Comparison of ENCODE assay signal across 18 cellular contexts in the genomic region with DNA sequence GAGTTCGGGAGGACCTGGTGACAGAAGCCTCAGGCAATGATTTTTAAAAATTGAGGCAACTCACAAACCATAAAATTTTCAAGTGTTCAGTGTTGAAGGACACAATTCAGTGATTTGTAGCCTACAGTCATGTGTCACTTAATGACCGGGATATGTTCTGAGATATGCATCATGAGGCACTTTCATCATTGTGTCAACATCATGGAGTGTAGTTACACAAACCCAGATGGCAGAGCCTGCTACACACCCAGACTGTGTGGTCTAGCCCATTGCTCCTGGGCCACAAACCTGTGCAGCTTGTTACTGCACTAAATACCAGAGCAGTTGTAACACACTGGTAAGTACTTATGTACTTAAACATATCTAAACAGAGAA. TPM values are rescaled to one million over a fixed set of nuclear protein-coding genes. Genes with fewer than 3 reads are reported as not detected.
DNase-seq lines count a peak whose midpoint lies in the region; ATAC-seq, FAIRE-seq and TF ChIP-seq lines count a peak whose summit lies in the region.
"Had no signal": no experiment of that assay in that cellular context is flagged by ENCODE, and none has a peak within 500 bp of the region (broad histone marks: within the 10 kb centered on the region; RNA-seq: fewer than 3 reads in every experiment).

No MANE protein-coding gene starts in this region.

- DNase-seq in HepG2 (ENCODE audit: low spot score) = peak; percentile 48
- no peak for DNase-seq in right lobe of liver
- DNase-seq in left colon = peak; percentile 77 to 88
- DNase-seq in upper lobe of right lung = peak; percentile 72
- no peak for DNase-seq in activated T-cell treated with anti-CD3 and anti-CD28 coated beads, Interleukin-2, amount 50 U/mL, for 72 hours
- DNase-seq in ascending aorta (ENCODE audit: low spot score in 2 of 2) = no peak
- DNase-seq: activated CD4-positive, alpha-beta T cell treated with anti-CD3 and anti-CD28 coated beads, Interleukin-2, amount 10 ng/mL, durations not matched to agents 7 days and 5 days; effector memory CD8-positive, alpha-beta T cell; heart right ventricle; stimulated activated CD4-positive, alpha-beta T cell treated with anti-CD3 and anti-CD28 coated beads, Interleukin-2, amount 100 ng/mL, for 24 hours had no signal

- H3K4me3 ChIP-seq in HepG2 (replicated peaks in 1 of 3; ENCODE audit: insufficient read depth in 1 of 3, low read depth in 2 of 3, low read length in 3 of 3) (no peak overlapping the region), right lobe of liver (no peak overlapping the region), upper lobe of right lung (no peak overlapping the region), ascending aorta (no peak overlapping the region)
- H3K4me3 ChIP-seq: GM23338, heart right ventricle, pancreas had no signal

- no TSS peak for BruUV-seq in HepG2 (replicated peaks; lab: Mats Ljungman, UMichigan)

- intact Hi-C loops in HepG2 (cut with micrococcal nuclease; ENCODE audit: unreplicated experiment) (no loop called here), right lobe of liver (cut with DNase I) (no loop called here), left colon (cut with DNase I, micrococcal nuclease) (no loop called here), upper lobe of right lung (cut with DNase I) (no loop called here), ascending aorta (cut with DNase I) (no loop called here)

- no peak overlapping the region for H2AFZ ChIP-seq in HepG2 (ENCODE audit: low read length)

- H3K9ac ChIP-seq in HepG2 (ENCODE audit: insufficient read depth, low read depth, low read length) = no peak overlapping the region

- no peaks in the 10 kb centered on the region for H3K79me2 ChIP-seq in HepG2 (ENCODE audit: insufficient read depth, low read length)

- TF ChIP-seq EP300 in HepG2 (IDR thresholded peaks at IDR 0.05; ENCODE audit: low read depth in 2 of 2, low read length in 2 of 2) (no peak), HepG2 (CRISPR knock-in tag; IDR thresholded peaks at IDR 0.05; ENCODE audit: borderline replicate concordance) (no peak)

- TF ChIP-seq POLR2A in HepG2 (IDR thresholded peaks at IDR 0.05; ENCODE audit: insufficient read depth in 1 of 2, low read depth in 2 of 2, low read length in 2 of 2) = no peak
- TF ChIP-seq POLR2A in right lobe of liver (IDR thresholded peaks at IDR 0.05) = no peak

- POLR2A ChIA-PET in HepG2 (lab: Yijun Ruan, JAX) = interaction anchor here (1.2 kb wide), 1 partner anchor 30 kb away, joined by 3 read pairs; a partner anchor contains a TSS

- H3K4me1 ChIP-seq in HepG2 (ENCODE audit: insufficient read depth, low read length) = peaks cover 19% of the 10 kb centered on the region
- no peaks in the 10 kb centered on the region for H3K4me1 ChIP-seq in right lobe of liver
- H3K4me1 ChIP-seq in upper lobe of right lung = no peaks in the 10 kb centered on the region
- H3K4me1 ChIP-seq in ascending aorta = no peaks in the 10 kb centered on the region
- H3K4me1 ChIP-seq: pancreas had no signal

- H3K9me3 Mint-ChIP-seq in activated T-cell treated with anti-CD3 and anti-CD28 coated beads, Interleukin-2, amount 50 U/mL, for 72 hours = peaks cover 3 to 9% of the 10 kb centered on the region in 2 donors
- H3K9me3 Mint-ChIP-seq: activated CD4-positive, alpha-beta T cell treated with anti-CD3 and anti-CD28 coated beads, Interleukin-2, amount 10 ng/mL, durations not matched to agents 7 days and 5 days had no signal

- WGBS in HepG2 (ENCODE audit: low lambda C conversion rate) = 0% methylated on average over 2 of the region's 2 CpGs
- 33% methylated on average over 2 of the region's 2 CpGs for WGBS in right lobe of liver (ENCODE audit: insufficient coverage, low coverage, low lambda C conversion rate, missing lambda C conversion rate)

- H3K27me3 Mint-ChIP-seq in activated T-cell treated with anti-CD3 and anti-CD28 coated beads, Interleukin-2, amount 50 U/mL, for 72 hours (ENCODE audit: low read depth) = peaks cover 14% of the 10 kb centered on the region

- H3K27ac Mint-ChIP-seq in activated T-cell treated with anti-CD3 and anti-CD28 coated beads, Interleukin-2, amount 50 U/mL, for 72 hours = no peak overlapping the region
- H3K27ac Mint-ChIP-seq: activated CD4-positive, alpha-beta T cell treated with anti-CD3 and anti-CD28 coated beads, Interleukin-2, amount 10 ng/mL, durations not matched to agents 7 days and 5 days; effector memory CD8-positive, alpha-beta T cell; GM23338; memory B cell; stimulated activated effector memory CD8-positive, alpha-beta T cell treated with anti-CD3 and anti-CD28 coated beads, Interleukin-12 subunit alpha, Interleukin-12 subunit beta, amount 100 ng/mL, for 72 hours; T-helper 1 cell treated with Interleukin-12 subunit alpha and Interleukin-12 subunit beta and Interleukin-4 antibody, amounts not matched to agents 30 μg/mL and 1 μg/mL, for 36 hours had no signal

- no peaks in the 10 kb centered on the region for H3K4me1 Mint-ChIP-seq in activated T-cell treated with anti-CD3 and anti-CD28 coated beads, Interleukin-2, amount 50 U/mL, for 72 hours (ENCODE audit: low read depth)
- H3K4me1 Mint-ChIP-seq: activated CD4-positive, alpha-beta T cell treated with anti-CD3 and anti-CD28 coated beads, Interleukin-2, amount 10 ng/mL, durations not matched to agents 7 days and 5 days; GM23338; memory B cell; stimulated activated effector memory CD8-positive, alpha-beta T cell treated with anti-CD3 and anti-CD28 coated beads, Interleukin-12 subunit alpha, Interleukin-12 subunit beta, amount 100 ng/mL, for 72 hours had no signal

- no peak overlapping the region for H3K4me3 Mint-ChIP-seq in activated T-cell treated with anti-CD3 and anti-CD28 coated beads, Interleukin-2, amount 50 U/mL, for 72 hours
- H3K4me3 Mint-ChIP-seq: activated CD4-positive, alpha-beta T cell treated with anti-CD3 and anti-CD28 coated beads, Interleukin-2, amount 10 ng/mL, durations not matched to agents 7 days and 5 days; effector memory CD8-positive, alpha-beta T cell; GM23338; memory B cell; stimulated activated effector memory CD8-positive, alpha-beta T cell treated with anti-CD3 and anti-CD28 coated beads, Interleukin-12 subunit alpha, Interleukin-12 subunit beta, amount 100 ng/mL, for 72 hours; T-helper 1 cell treated with Interleukin-12 subunit alpha and Interleukin-12 subunit beta and Interleukin-4 antibody, amounts not matched to agents 30 μg/mL and 1 μg/mL, for 36 hours had no signal

- no peak for FAIRE-seq in HepG2 (lab: Jason Lieb, UNC)
- FAIRE-seq: astrocyte, pancreas had no signal

- TF ChIP-seq CTCF in HepG2 (CRISPR knock-in tag; IDR thresholded peaks at IDR 0.05) (no peak), right lobe of liver (IDR thresholded peaks at IDR 0.05) (no peak), upper lobe of right lung (IDR thresholded peaks at IDR 0.05) (no peak), ascending aorta (IDR thresholded peaks at IDR 0.05) (no peak)

- no peak for TF ChIP-seq RAD21 in HepG2 (CRISPR knock-in tag; IDR thresholded peaks at IDR 0.05)

- in situ Hi-C loops in HepG2 (cut with HindIII; ENCODE audit: extremely low pct_ligation_motif_present, low pct_unique_long_range_greater_than_20kb) = no loop called here

- H3K36me3 Mint-ChIP-seq in activated T-cell treated with anti-CD3 and anti-CD28 coated beads, Interleukin-2, amount 50 U/mL, for 72 hours (ENCODE audit: insufficient read depth in 2 of 2) = peaks cover 0 to 5% of the 10 kb centered on the region in 2 donors
- H3K36me3 Mint-ChIP-seq: memory B cell; stimulated activated effector memory CD8-positive, alpha-beta T cell treated with anti-CD3 and anti-CD28 coated beads, Interleukin-12 subunit alpha, Interleukin-12 subunit beta, amount 100 ng/mL, for 72 hours had no signal

- H3K9me3 ChIP-seq in HepG2 (ENCODE audit: low read length) = peaks cover 4% of the 10 kb centered on the region; the same call in 1 of the 2 replicates
- no peaks in the 10 kb centered on the region for H3K9me3 ChIP-seq in right lobe of liver
- H3K9me3 ChIP-seq in upper lobe of right lung = no peaks in the 10 kb centered on the region
- H3K9me3 ChIP-seq in ascending aorta = peaks cover 0 to 14% of the 10 kb centered on the region in 2 donors
- H3K9me3 ChIP-seq: pancreas had no signal

- H3K27ac ChIP-seq in HepG2 (ENCODE audit: extremely low read length, insufficient read depth, low read length) (no peak overlapping the region), right lobe of liver (no peak overlapping the region), upper lobe of right lung (peak overlapping the region; percentile 68), ascending aorta (no peak overlapping the region)
- H3K27ac ChIP-seq: heart right ventricle, pancreas had no signal

- H3K36me3 ChIP-seq in HepG2 (replicated peaks in 1 of 2; ENCODE audit: control insufficient read depth in 1 of 2, insufficient read depth in 2 of 2, low read length in 2 of 2) = no peaks in the 10 kb centered on the region
- no peaks in the 10 kb centered on the region for H3K36me3 ChIP-seq in right lobe of liver
- H3K36me3 ChIP-seq in upper lobe of right lung = no peaks in the 10 kb centered on the region
- no peaks in the 10 kb centered on the region for H3K36me3 ChIP-seq in ascending aorta
- H3K36me3 ChIP-seq: heart right ventricle, pancreas had no signal

- no peaks in the 10 kb centered on the region for H4K20me1 ChIP-seq in HepG2 (ENCODE audit: insufficient read depth, low read length)

- CTCF ChIA-PET in HepG2 (lab: Yijun Ruan, JAX; ENCODE audit: low intra/inter-chr PET ratio, low total read pairs) = no interaction called here

- peaks cover 0 to 20% of the 10 kb centered on the region in 2 experiments; a peak in 1 of 5 replicates for H3K27me3 ChIP-seq in HepG2 (ENCODE audit: control insufficient read depth in 1 of 2, insufficient read depth in 2 of 2, low read length in 2 of 2)
- no peaks in the 10 kb centered on the region for H3K27me3 ChIP-seq in right lobe of liver
- H3K27me3 ChIP-seq in upper lobe of right lung = peaks cover 8% of the 10 kb centered on the region
- peaks cover 3% of the 10 kb centered on the region for H3K27me3 ChIP-seq in ascending aorta
- H3K27me3 ChIP-seq: pancreas had no signal

- ATAC-seq in HepG2 (peak; percentile 63), right lobe of liver (no peak), SK-N-SH treated with all-trans-retinoic acid at 6 μM for 48 hours (no peak; the same call in 2 of the 3 replicates), left colon (peak; percentile 93), upper lobe of right lung (peak; percentile 94), GM18519 (IDR thresholded peaks at IDR 0.05; ENCODE audit: low FRiP score, unreplicated experiment) (no peak)
- ATAC-seq in activated T-cell treated with anti-CD3 and anti-CD28 coated beads, Interleukin-2, amount 50 U/mL, for 72 hours (replicated peaks in 1 of 2) = no peak
- ATAC-seq: effector memory CD8-positive, alpha-beta T cell; heart right ventricle; stimulated activated effector memory CD8-positive, alpha-beta T cell treated with anti-CD3 and anti-CD28 coated beads, Interleukin-12 subunit alpha, Interleukin-12 subunit beta, amount 100 ng/mL, for 72 hours had no signal

- H3K4me2 ChIP-seq in HepG2 (ENCODE audit: low read depth, low read length) = no peak overlapping the region; the same call in 1 of the 2 replicates
- H3K4me2 ChIP-seq: GM23338 had no signal

RNA-seq across cellular contexts. Expression of a gene that starts 1.6 kb away (rescaled TPM):
- total RNA-seq in HepG2 (2016; rRNA removed; fragmentation: Illumina TruSeq; extraction: Trizol) = not detected in 2 replicates
- total RNA-seq in HepG2 (2016; cell fraction: cytosol; rRNA removed; fragmentation: Illumina TruSeq; extraction: Trizol; ENCODE audit: low read depth) = not detected in 2 replicates
- total RNA-seq in HepG2 (2016; cell fraction: insoluble cytoplasmic fraction; rRNA removed; fragmentation: Illumina TruSeq; extraction: Trizol) = not detected in 2 replicates
- total RNA-seq in HepG2 (2016; cell fraction: membrane; rRNA removed; fragmentation: Illumina TruSeq; extraction: Trizol) = not detected in 2 replicates
- not detected in 2 replicates for total RNA-seq in HepG2 (2016; cell fraction: nucleus; rRNA removed; fragmentation: Illumina TruSeq; extraction: Trizol)
- not detected in 2 replicates for polyA plus RNA-seq in HepG2 (2011; rRNA removed)
- polyA plus RNA-seq in HepG2 (2011; cell fraction: cytosol; rRNA removed) = not detected in 2 replicates
- polyA plus RNA-seq in HepG2 (2011; cell fraction: nucleus; rRNA removed) = not detected in 2 replicates
- polyA plus RNA-seq in HepG2 (2012) = not detected in 2 replicates
- not detected in 2 replicates for polyA plus RNA-seq in HepG2 (2016; cell fraction: cytosol; fragmentation: Illumina TruSeq; extraction: Trizol; ENCODE audit: low read depth)
- not detected in 2 replicates for polyA plus RNA-seq in HepG2 (2016; cell fraction: insoluble cytoplasmic fraction; fragmentation: Illumina TruSeq; extraction: Trizol; ENCODE audit: low read depth)
- polyA plus RNA-seq in HepG2 (2016; cell fraction: membrane; fragmentation: Illumina TruSeq; extraction: Trizol; ENCODE audit: low read depth) = not detected in 2 replicates
- not detected in 2 replicates for polyA plus RNA-seq in HepG2 (2016; cell fraction: nucleus; fragmentation: Illumina TruSeq; extraction: Trizol; ENCODE audit: insufficient read depth, low read depth)
- 0.14 TPM in 1 of 2 replicates, not detected in the other for polyA minus RNA-seq in HepG2 (2011; rRNA and poly(A)+ RNA removed; ENCODE audit: low replicate concordance)
- not detected in 2 replicates for polyA minus RNA-seq in HepG2 (2011; cell fraction: cytosol; rRNA and poly(A)+ RNA removed)
- not detected in 2 replicates for polyA minus RNA-seq in HepG2 (2011; cell fraction: nucleus; rRNA and poly(A)+ RNA removed)
- not detected for total RNA-seq in right lobe of liver
- total RNA-seq in left colon = not detected
- not detected for total RNA-seq in upper lobe of right lung
- total RNA-seq in activated T-cell treated with anti-CD3 and anti-CD28 coated beads, Interleukin-2, amount 50 U/mL, for 72 hours = under 1 TPM in 1 of 2 donors, not detected in 1; 0.29 TPM
- total RNA-seq in ascending aorta = not detected
- total RNA-seq: activated CD4-positive, alpha-beta T cell treated with anti-CD3 and anti-CD28 coated beads, Interleukin-2, amount 10 ng/mL, durations not matched to agents 7 days and 5 days; astrocyte; GM23338; heart right ventricle; pancreas had no signal
- polyA plus RNA-seq: GM23338, heart right ventricle, pancreas had no signal

RNA-seq across cellular contexts. Expression of a gene that starts 12.5 kb away (rescaled TPM):
- total RNA-seq in HepG2 (2016; rRNA removed; fragmentation: Illumina TruSeq; extraction: Trizol) = not detected in 2 replicates
- not detected in 2 replicates for total RNA-seq in HepG2 (2016; cell fraction: cytosol; rRNA removed; fragmentation: Illumina TruSeq; extraction: Trizol; ENCODE audit: low read depth)
- not detected in 2 replicates for total RNA-seq in HepG2 (2016; cell fraction: insoluble cytoplasmic fraction; rRNA removed; fragmentation: Illumina TruSeq; extraction: Trizol)
- not detected in 2 replicates for total RNA-seq in HepG2 (2016; cell fraction: membrane; rRNA removed; fragmentation: Illumina TruSeq; extraction: Trizol)
- not detected in 2 replicates for total RNA-seq in HepG2 (2016; cell fraction: nucleus; rRNA removed; fragmentation: Illumina TruSeq; extraction: Trizol)
- not detected in 2 replicates for polyA plus RNA-seq in HepG2 (2011; rRNA removed)
- not detected in 2 replicates for polyA plus RNA-seq in HepG2 (2011; cell fraction: cytosol; rRNA removed)
- polyA plus RNA-seq in HepG2 (2011; cell fraction: nucleus; rRNA removed) = not detected in 2 replicates
- polyA plus RNA-seq in HepG2 (2012) = not detected in 2 replicates
- polyA plus RNA-seq in HepG2 (2016; cell fraction: cytosol; fragmentation: Illumina TruSeq; extraction: Trizol; ENCODE audit: low read depth) = not detected in 2 replicates
- polyA plus RNA-seq in HepG2 (2016; cell fraction: insoluble cytoplasmic fraction; fragmentation: Illumina TruSeq; extraction: Trizol; ENCODE audit: low read depth) = not detected in 2 replicates
- polyA plus RNA-seq in HepG2 (2016; cell fraction: membrane; fragmentation: Illumina TruSeq; extraction: Trizol; ENCODE audit: low read depth) = not detected in 2 replicates
- polyA plus RNA-seq in HepG2 (2016; cell fraction: nucleus; fragmentation: Illumina TruSeq; extraction: Trizol; ENCODE audit: insufficient read depth, low read depth) = not detected in 2 replicates
- polyA minus RNA-seq in HepG2 (2011; rRNA and poly(A)+ RNA removed; ENCODE audit: low replicate concordance) = not detected in 2 replicates
- polyA minus RNA-seq in HepG2 (2011; cell fraction: cytosol; rRNA and poly(A)+ RNA removed) = not detected in 2 replicates
- polyA minus RNA-seq in HepG2 (2011; cell fraction: nucleus; rRNA and poly(A)+ RNA removed) = not detected in 2 replicates
- not detected for total RNA-seq in right lobe of liver
- total RNA-seq in left colon = not detected
- not detected for total RNA-seq in upper lobe of right lung
- under 1 TPM in 1 of 2 donors, not detected in 1; 0.46 TPM for total RNA-seq in activated T-cell treated with anti-CD3 and anti-CD28 coated beads, Interleukin-2, amount 50 U/mL, for 72 hours
- 15.4 TPM for total RNA-seq in ascending aorta
- total RNA-seq: activated CD4-positive, alpha-beta T cell treated with anti-CD3 and anti-CD28 coated beads, Interleukin-2, amount 10 ng/mL, durations not matched to agents 7 days and 5 days; astrocyte; pancreas had no signal
- polyA plus RNA-seq: heart right ventricle had no signal

RNA-seq across cellular contexts. Expression of a gene that starts 17.2 kb away (rescaled TPM):
- total RNA-seq in HepG2 (2016; rRNA removed; fragmentation: Illumina TruSeq; extraction: Trizol) (not detected in 2 replicates), right lobe of liver (not detected), left colon (1 to 10 TPM; 1.7 to 6.4 TPM), upper lobe of right lung (17.1 TPM), ascending aorta (not detected)
- total RNA-seq in HepG2 (2016; cell fraction: cytosol; rRNA removed; fragmentation: Illumina TruSeq; extraction: Trizol; ENCODE audit: low read depth) = not detected in 2 replicates
- not detected in 2 replicates for total RNA-seq in HepG2 (2016; cell fraction: insoluble cytoplasmic fraction; rRNA removed; fragmentation: Illumina TruSeq; extraction: Trizol)
- not detected in 2 replicates for total RNA-seq in HepG2 (2016; cell fraction: membrane; rRNA removed; fragmentation: Illumina TruSeq; extraction: Trizol)
- total RNA-seq in HepG2 (2016; cell fraction: nucleus; rRNA removed; fragmentation: Illumina TruSeq; extraction: Trizol) = not detected in 2 replicates
- not detected in 2 replicates for polyA plus RNA-seq in HepG2 (2011; rRNA removed)
- polyA plus RNA-seq in HepG2 (2011; cell fraction: cytosol; rRNA removed) = not detected in 2 replicates
- polyA plus RNA-seq in HepG2 (2011; cell fraction: nucleus; rRNA removed) = not detected in 2 replicates
- not detected in 2 replicates for polyA plus RNA-seq in HepG2 (2012)
- polyA plus RNA-seq in HepG2 (2016; cell fraction: cytosol; fragmentation: Illumina TruSeq; extraction: Trizol; ENCODE audit: low read depth) = not detected in 2 replicates
- polyA plus RNA-seq in HepG2 (2016; cell fraction: insoluble cytoplasmic fraction; fragmentation: Illumina TruSeq; extraction: Trizol; ENCODE audit: low read depth) = not detected in 2 replicates
- not detected in 2 replicates for polyA plus RNA-seq in HepG2 (2016; cell fraction: membrane; fragmentation: Illumina TruSeq; extraction: Trizol; ENCODE audit: low read depth)
- not detected in 2 replicates for polyA plus RNA-seq in HepG2 (2016; cell fraction: nucleus; fragmentation: Illumina TruSeq; extraction: Trizol; ENCODE audit: insufficient read depth, low read depth)
- 0.32 and 219 TPM in 2 replicates for polyA minus RNA-seq in HepG2 (2011; rRNA and poly(A)+ RNA removed; ENCODE audit: low replicate concordance)
- polyA minus RNA-seq in HepG2 (2011; cell fraction: cytosol; rRNA and poly(A)+ RNA removed) = 1.1 TPM in 1 of 2 replicates, not detected in the other
- 0.50 and 0.64 TPM in 2 replicates for polyA minus RNA-seq in HepG2 (2011; cell fraction: nucleus; rRNA and poly(A)+ RNA removed)
- 10 to 100 TPM in 1 of 2 donors, 1 to 10 TPM in 1; 2.4 to 10.3 TPM for total RNA-seq in activated T-cell treated with anti-CD3 and anti-CD28 coated beads, Interleukin-2, amount 50 U/mL, for 72 hours
- total RNA-seq: astrocyte had no signal
- polyA plus RNA-seq: heart right ventricle had no signal

RNA-seq across cellular contexts. Expression of a gene that starts 22.8 kb away (rescaled TPM):
- 208 and 253 TPM in 2 replicates for total RNA-seq in HepG2 (2016; rRNA removed; fragmentation: Illumina TruSeq; extraction: Trizol)
- 337 and 393 TPM in 2 replicates for total RNA-seq in HepG2 (2016; cell fraction: cytosol; rRNA removed; fragmentation: Illumina TruSeq; extraction: Trizol; ENCODE audit: low read depth)
- 204 and 279 TPM in 2 replicates for total RNA-seq in HepG2 (2016; cell fraction: insoluble cytoplasmic fraction; rRNA removed; fragmentation: Illumina TruSeq; extraction: Trizol)
- total RNA-seq in HepG2 (2016; cell fraction: membrane; rRNA removed; fragmentation: Illumina TruSeq; extraction: Trizol) = 174 and 204 TPM in 2 replicates
- 53.2 and 75.0 TPM in 2 replicates for total RNA-seq in HepG2 (2016; cell fraction: nucleus; rRNA removed; fragmentation: Illumina TruSeq; extraction: Trizol)
- polyA plus RNA-seq in HepG2 (2011; rRNA removed) = 225 and 236 TPM in 2 replicates
- polyA plus RNA-seq in HepG2 (2011; cell fraction: cytosol; rRNA removed) = 204 and 385 TPM in 2 replicates
- polyA plus RNA-seq in HepG2 (2011; cell fraction: nucleus; rRNA removed) = 89.2 and 109 TPM in 2 replicates
- 108 and 117 TPM in 2 replicates for polyA plus RNA-seq in HepG2 (2012)
- 547 and 569 TPM in 2 replicates for polyA plus RNA-seq in HepG2 (2016; cell fraction: cytosol; fragmentation: Illumina TruSeq; extraction: Trizol; ENCODE audit: low read depth)
- 265 and 294 TPM in 2 replicates for polyA plus RNA-seq in HepG2 (2016; cell fraction: insoluble cytoplasmic fraction; fragmentation: Illumina TruSeq; extraction: Trizol; ENCODE audit: low read depth)
- 203 and 243 TPM in 2 replicates for polyA plus RNA-seq in HepG2 (2016; cell fraction: membrane; fragmentation: Illumina TruSeq; extraction: Trizol; ENCODE audit: low read depth)
- 127 and 128 TPM in 2 replicates for polyA plus RNA-seq in HepG2 (2016; cell fraction: nucleus; fragmentation: Illumina TruSeq; extraction: Trizol; ENCODE audit: insufficient read depth, low read depth)
- 125 and 227 TPM in 2 replicates for polyA minus RNA-seq in HepG2 (2011; rRNA and poly(A)+ RNA removed; ENCODE audit: low replicate concordance)
- polyA minus RNA-seq in HepG2 (2011; cell fraction: cytosol; rRNA and poly(A)+ RNA removed) = 25.2 and 36.1 TPM in 2 replicates
- polyA minus RNA-seq in HepG2 (2011; cell fraction: nucleus; rRNA and poly(A)+ RNA removed) = 9.8 and 9.9 TPM in 2 replicates
- total RNA-seq in right lobe of liver = 100 to 1,000 TPM in 5 of 6 experiments, 10 to 100 TPM in 1; 97.5 to 521 (median 122) TPM
- total RNA-seq in left colon = 100 to 1,000 TPM; 209 to 336 TPM
- 179 TPM for total RNA-seq in upper lobe of right lung
- 100 to 1,000 TPM; 158 to 208 TPM for total RNA-seq in activated T-cell treated with anti-CD3 and anti-CD28 coated beads, Interleukin-2, amount 50 U/mL, for 72 hours
- total RNA-seq in ascending aorta = 1,184 TPM

RNA-seq across cellular contexts. Expression of a gene that starts 30.3 kb away (rescaled TPM):
- 1.5 and 1.8 TPM in 2 replicates for total RNA-seq in HepG2 (2016; rRNA removed; fragmentation: Illumina TruSeq; extraction: Trizol)
- 0.97 and 1.4 TPM in 2 replicates for total RNA-seq in HepG2 (2016; cell fraction: cytosol; rRNA removed; fragmentation: Illumina TruSeq; extraction: Trizol; ENCODE audit: low read depth)
- total RNA-seq in HepG2 (2016; cell fraction: insoluble cytoplasmic fraction; rRNA removed; fragmentation: Illumina TruSeq; extraction: Trizol) = 0.97 and 1.7 TPM in 2 replicates
- total RNA-seq in HepG2 (2016; cell fraction: membrane; rRNA removed; fragmentation: Illumina TruSeq; extraction: Trizol) = 2.0 and 2.2 TPM in 2 replicates
- 1.4 and 1.9 TPM in 2 replicates for total RNA-seq in HepG2 (2016; cell fraction: nucleus; rRNA removed; fragmentation: Illumina TruSeq; extraction: Trizol)
- polyA plus RNA-seq in HepG2 (2011; rRNA removed) = 11.3 and 14.3 TPM in 2 replicates
- polyA plus RNA-seq in HepG2 (2011; cell fraction: cytosol; rRNA removed) = 12.2 and 13.9 TPM in 2 replicates
- polyA plus RNA-seq in HepG2 (2011; cell fraction: nucleus; rRNA removed) = 8.9 and 18.3 TPM in 2 replicates
- polyA plus RNA-seq in HepG2 (2012) = 13.3 and 13.8 TPM in 2 replicates
- 1.0 and 1.1 TPM in 2 replicates for polyA plus RNA-seq in HepG2 (2016; cell fraction: cytosol; fragmentation: Illumina TruSeq; extraction: Trizol; ENCODE audit: low read depth)
- polyA plus RNA-seq in HepG2 (2016; cell fraction: insoluble cytoplasmic fraction; fragmentation: Illumina TruSeq; extraction: Trizol; ENCODE audit: low read depth) = 0.84 and 1.1 TPM in 2 replicates
- 1.4 TPM in 2 replicates for polyA plus RNA-seq in HepG2 (2016; cell fraction: membrane; fragmentation: Illumina TruSeq; extraction: Trizol; ENCODE audit: low read depth)
- 2.4 and 4.4 TPM in 2 replicates for polyA plus RNA-seq in HepG2 (2016; cell fraction: nucleus; fragmentation: Illumina TruSeq; extraction: Trizol; ENCODE audit: insufficient read depth, low read depth)
- polyA minus RNA-seq in HepG2 (2011; rRNA and poly(A)+ RNA removed; ENCODE audit: low replicate concordance) = 4.8 and 6.8 TPM in 2 replicates
- 2.6 and 3.3 TPM in 2 replicates for polyA minus RNA-seq in HepG2 (2011; cell fraction: cytosol; rRNA and poly(A)+ RNA removed)
- polyA minus RNA-seq in HepG2 (2011; cell fraction: nucleus; rRNA and poly(A)+ RNA removed) = 5.4 and 9.0 TPM in 2 replicates
- 1 to 10 TPM in 1 of 6 experiments, under 1 TPM in 3, not detected in 2; 0.24 to 1.6 (median 0.50) TPM for total RNA-seq in right lobe of liver
- 10 to 100 TPM; 40.9 to 50.0 TPM for total RNA-seq in left colon
- total RNA-seq in upper lobe of right lung = not detected
- 1 to 10 TPM; 3.9 to 8.5 TPM for total RNA-seq in activated T-cell treated with anti-CD3 and anti-CD28 coated beads, Interleukin-2, amount 50 U/mL, for 72 hours
- not detected for total RNA-seq in ascending aorta
- total RNA-seq: astrocyte, GM23338 had no signal
- polyA plus RNA-seq: GM23338 had no signal

Comparison
In these comparisons a context has a peak if more than half of its experiments do, and no peak if none do; other contexts are left out.
1. ATAC-seq: peak in HepG2 (single experiment), left colon (single experiment) and upper lobe of right lung (single experiment); none in right lobe of liver (0 of 4), SK-N-SH treated with all-trans-retinoic acid at 6 μM for 48 hours (single experiment), activated T-cell treated with anti-CD3 and anti-CD28 coated beads, Interleukin-2, amount 50 U/mL, for 72 hours (0 of 2) and GM18519 (single experiment).
2. DNase-seq: peak in HepG2 (single experiment), left colon (2 of 2) and upper lobe of right lung (single experiment); none in right lobe of liver (0 of 3), activated T-cell treated with anti-CD3 and anti-CD28 coated beads, Interleukin-2, amount 50 U/mL, for 72 hours (0 of 2) and ascending aorta (0 of 2).
3. RNA of a gene that starts 12.5 kb away (total RNA-seq): 15.4 TPM in ascending aorta (single experiment); 0.46 TPM in activated T-cell treated with anti-CD3 and anti-CD28 coated beads, Interleukin-2, amount 50 U/mL, for 72 hours, not detected in upper lobe of right lung (single experiment), not detected in left colon, not detected in HepG2 and not detected in right lobe of liver; every median in the first group is over 10 times any median in the second.